In genomic region chrX:40095588-40096394, GRCh38 we compare ENCODE assay signal across 8 cellular contexts. TPM values are rescaled to one million over a fixed set of nuclear protein-coding genes. Genes with fewer than 3 reads are reported as not detected.
DNase-seq lines count a peak whose midpoint lies in the region; ATAC-seq and TF ChIP-seq lines count a peak whose summit lies in the region.

No MANE protein-coding gene starts in this region.

- H3K4me2 ChIP-seq in Karpas-422 (ENCODE audit: low read depth, low read length, poor library complexity, severe bottlenecking) (peak overlapping the region; percentile 78), hepatocyte (peak overlapping the region; percentile 99)

- in situ Hi-C loops in gastrocnemius medialis (cut with MboI; ENCODE audit: low sequenced_read_pairs in 4 of 4) = loop anchor here in 1 of 4 donors (10.0 kb wide), 1 partner anchor 49 kb away; no protein-coding TSS in a partner anchor

- H2AFZ ChIP-seq in Karpas-422 (ENCODE audit: low read length) = no peak overlapping the region
- no peak overlapping the region for H2AFZ ChIP-seq in hepatocyte

- intact Hi-C loops in Calu3 (cut with micrococcal nuclease; ENCODE audit: unreplicated experiment) = loop anchor here (5.0 to 10.0 kb wide), 2 partner anchors 281 to 363 kb away; no protein-coding TSS in a partner anchor
- intact Hi-C loops in gastrocnemius medialis (cut with DNase I; ENCODE audit: low total_unique reads) = loop anchor here (2.0 to 10.0 kb wide), 8 partner anchors 13 to 361 kb away; no protein-coding TSS in a partner anchor

- peaks cover 37% of the 10 kb centered on the region for H3K4me1 Mint-ChIP-seq in Calu3 (ENCODE audit: low read depth, unreplicated experiment)

- peak overlapping the region; percentile 83 for H3K4me3 Mint-ChIP-seq in Calu3 (ENCODE audit: low read depth, unreplicated experiment)

- H3K9me3 ChIP-seq in Karpas-422 (ENCODE audit: low read length) (no peaks in the 10 kb centered on the region), hepatocyte (ENCODE audit: low read depth) (no peaks in the 10 kb centered on the region), gastrocnemius medialis (no peaks in the 10 kb centered on the region)

- peaks cover 47% of the 10 kb centered on the region for H4K20me1 ChIP-seq in Karpas-422 (ENCODE audit: insufficient read depth, low read depth, low read length)
- H4K20me1 ChIP-seq in hepatocyte (ENCODE audit: insufficient read depth, poor library complexity, severe bottlenecking) = peaks cover 43% of the 10 kb centered on the region

- peaks cover 24% of the 10 kb centered on the region for H3K27me3 Mint-ChIP-seq in Calu3 (ENCODE audit: unreplicated experiment)

- BruUV-seq in Calu3 (replicated peaks; lab: Mats Ljungman, UMichigan) = no TSS peak

- peaks cover 19% of the 10 kb centered on the region for H3K79me2 ChIP-seq in Karpas-422 (ENCODE audit: low read length)
- H3K79me2 ChIP-seq in hepatocyte = peaks cover 68% of the 10 kb centered on the region

- ATAC-seq in gastrocnemius medialis (peak in 1 of 2 donors; percentile 7), GM19467 (IDR thresholded peaks at IDR 0.05; ENCODE audit: unreplicated experiment) (no peak)

- CTCF ChIA-PET in Calu3 (lab: Charles Lee) = interaction anchor here (0.9 kb wide), 1 partner anchor 13 kb away, joined by 8 read pairs; no protein-coding TSS in a partner anchor

- WGBS in hepatocyte (ENCODE audit: low lambda C conversion rate, missing lambda C conversion rate) = 9% methylated on average over 69 of the region's 79 CpGs

- H3K9me2 ChIP-seq in Karpas-422 (replicated peaks; ENCODE audit: insufficient read depth, low read length) (no peaks in the 10 kb centered on the region), hepatocyte (replicated peaks; ENCODE audit: insufficient read depth) (no peaks in the 10 kb centered on the region)

- H3K4me1 ChIP-seq in Karpas-422 (ENCODE audit: low read length) (peaks cover 72% of the 10 kb centered on the region), hepatocyte (ENCODE audit: insufficient read depth) (peaks cover 62% of the 10 kb centered on the region), gastrocnemius medialis (peaks cover 6 to 27% of the 10 kb centered on the region in 2 donors)

- H3K4me3 ChIP-seq in Karpas-422 (ENCODE audit: low read length) (peak overlapping the region; percentile 66), hepatocyte (peak overlapping the region; percentile 86), gastrocnemius medialis (peak overlapping the region; percentile 64 to 94 (median 82))

- DNase-seq in Calu3 (peak; percentile 12), Karpas-422 (peak; percentile 79), hepatocyte (ENCODE audit: low spot score) (peak; percentile 46), gastrocnemius medialis (no peak), DMS153 (lab: John Stamatoyannopoulos, UW) (no peak), NCI-H2107 (lab: John Stamatoyannopoulos, UW) (no peak)
- DNase-seq in activated naive CD4-positive, alpha-beta T cell treated with Interleukin-2 at 50 U/mL for 16 hours = peak; percentile 33

- TF ChIP-seq CTCF in Calu3 (IDR thresholded peaks at IDR 0.05; ENCODE audit: unreplicated experiment) = no peak
- TF ChIP-seq CTCF in hepatocyte (IDR thresholded peaks at IDR 0.05; ENCODE audit: poor library complexity) = no peak
- TF ChIP-seq CTCF in gastrocnemius medialis (IDR thresholded peaks at IDR 0.05 in 4 of 5, conservative IDR thresholded peaks at IDR 0.05 in 1 of 5) = no peak

- peak overlapping the region; percentile 27 for H3K27ac Mint-ChIP-seq in Calu3 (ENCODE audit: unreplicated experiment)

- 0 out of 2 replicates have a peak, but pooled peaks cover 2% of the 10 kb centered on the region for H3K27me3 ChIP-seq in Karpas-422 (ENCODE audit: low read length)
- peaks cover 57% of the 10 kb centered on the region for H3K27me3 ChIP-seq in hepatocyte
- H3K27me3 ChIP-seq in gastrocnemius medialis = peaks cover 0 to 22% (median 20%) of the 10 kb centered on the region in 3 donors

- H3K9ac ChIP-seq in Karpas-422 (ENCODE audit: low read length) = peak overlapping the region; percentile 73

- peaks cover 68% of the 10 kb centered on the region for H3K36me3 Mint-ChIP-seq in Calu3 (ENCODE audit: insufficient read depth, unreplicated experiment)

- TF ChIP-seq POLR2A in gastrocnemius medialis (IDR thresholded peaks at IDR 0.05) = peak in 1 of 2 donors; percentile 10

- no peaks in the 10 kb centered on the region for H3K9me3 Mint-ChIP-seq in Calu3 (ENCODE audit: low read depth, unreplicated experiment)

- no peaks in the 10 kb centered on the region for H3K36me3 ChIP-seq in Karpas-422 (ENCODE audit: insufficient read depth, low read length)
- H3K36me3 ChIP-seq in hepatocyte (replicated peaks; ENCODE audit: insufficient read depth, low read depth) = no peaks in the 10 kb centered on the region
- H3K36me3 ChIP-seq in gastrocnemius medialis = no peaks in the 10 kb centered on the region

- peak overlapping the region; percentile 58; the same call in 1 of the 2 replicates for H3K27ac ChIP-seq in Karpas-422 (ENCODE audit: low read length)
- peak overlapping the region; percentile 88 for H3K27ac ChIP-seq in hepatocyte
- H3K27ac ChIP-seq in gastrocnemius medialis = peak overlapping the region; percentile 88 to 93 (median 91)

RNA-seq across cellular contexts. Expression of gene BCOR, which starts 2.0 kb away (rescaled TPM):
- total RNA-seq in Calu3 (2022) (20.6 and 21.1 TPM in 2 replicates), hepatocyte (22.7 and 22.9 TPM in 2 replicates), gastrocnemius medialis (10 to 100 TPM in 3 of 4 donors, 1 to 10 TPM in 1; 6.5 to 43.8 (median 18.4) TPM)
- total RNA-seq in Karpas-422 (2014; rRNA removed; shearing (Covaris generic); ENCODE audit: low replicate concordance) = 43.7 and 49.9 TPM in 2 replicates
- 13.6 and 15.3 TPM in 2 replicates for polyA plus RNA-seq in hepatocyte

Comparison
In these comparisons a context has a peak if more than half of its experiments do, and no peak if none do; other contexts are left out.
1. DNase-seq: peak in Calu3 (single experiment), Karpas-422 (single experiment), activated naive CD4-positive, alpha-beta T cell treated with Interleukin-2 at 50 U/mL for 16 hours (single experiment) and hepatocyte (single experiment); none in gastrocnemius medialis (0 of 2), DMS153 (single experiment) and NCI-H2107 (single experiment).
2. Peak in every context shown above with its lines, with median percentiles within 50 percentile points of each other: H3K27ac ChIP-seq and H3K4me3 ChIP-seq.